ENCODE assay signal across 10 cellular contexts in genomic region chr9:135215571-135216161, GRCh38.
DNase-seq lines count a peak whose midpoint lies in the region; ATAC-seq and TF ChIP-seq lines count a peak whose summit lies in the region.
"Had no signal": no experiment of that assay in that cellular context is flagged by ENCODE, and none has a peak within 500 bp of the region (broad histone marks: within the 10 kb centered on the region; RNA-seq: fewer than 3 reads in every experiment).

No MANE protein-coding gene starts in this region.

- no peak overlapping the region for H3K4me3 ChIP-seq in RWPE2 (ENCODE audit: severe bottlenecking)
- H3K4me3 ChIP-seq in spleen = no peak overlapping the region

- POLR2A ChIA-PET in CD4-positive, alpha-beta T cell (lab: Charles Lee) = no interaction called here

- no peak overlapping the region for H3K4me3 Mint-ChIP-seq in CD4-positive, alpha-beta T cell
- H3K4me3 Mint-ChIP-seq: activated T-helper 1 cell treated with anti-CD3 and anti-CD28 coated beads, Interleukin-12 subunit alpha, Interleukin-12 subunit beta, Interleukin-2, Interleukin-4 antibody, amounts not matched to agents 30 ng/mL and 10 ng/mL and 1 ng/mL, durations not matched to agents 14 hours and 24 hours and 36 hours had no signal

- H3K27ac ChIP-seq in RWPE2 (ENCODE audit: poor library complexity, severe bottlenecking) (no peak overlapping the region), spleen (no peak overlapping the region)
- no peak overlapping the region for H3K27ac ChIP-seq in CD4-positive, alpha-beta T cell (ENCODE audit: low read depth, low read length)

- H3K9me3 Mint-ChIP-seq in CD4-positive, alpha-beta T cell = no peaks in the 10 kb centered on the region
- H3K9me3 Mint-ChIP-seq: activated T-helper 1 cell treated with anti-CD3 and anti-CD28 coated beads, Interleukin-12 subunit alpha, Interleukin-12 subunit beta, Interleukin-2, Interleukin-4 antibody, amounts not matched to agents 30 ng/mL and 10 ng/mL and 1 ng/mL, durations not matched to agents 14 hours and 24 hours and 36 hours had no signal

- H3K27me3 Mint-ChIP-seq in CD4-positive, alpha-beta T cell = peaks cover 19% of the 10 kb centered on the region

- no peaks in the 10 kb centered on the region for H3K36me3 Mint-ChIP-seq in CD4-positive, alpha-beta T cell (ENCODE audit: low read depth)

- peak; percentile 94 for DNase-seq in NCI-H1092 (lab: John Stamatoyannopoulos, UW)
- DNase-seq in RWPE2 (ENCODE audit: low spot score) = peak; percentile 50
- DNase-seq in left cardiac atrium = peak; percentile 52
- DNase-seq in spleen = peak; percentile 52
- DNase-seq in stimulated activated naive CD4-positive, alpha-beta T cell treated with Interleukin-2 at 50 U/mL for 16 hours (lab: John Stamatoyannopoulos, UW) = no peak
- no peak for DNase-seq in GM10266 (ENCODE audit: extremely low spot score)
- no peak for DNase-seq in CD4-positive, alpha-beta T cell
- DNase-seq: NCI-H526 treated with DMSO at 0.1 percent for 48 hours had no signal

- TF ChIP-seq CTCF in RWPE2 (IDR thresholded peaks at IDR 0.05; ENCODE audit: poor library complexity, severe bottlenecking) = no peak
- no peak for TF ChIP-seq CTCF in spleen (IDR thresholded peaks at IDR 0.05 in 8 of 11, conservative IDR thresholded peaks at IDR 0.05 in 3 of 11)
- TF ChIP-seq CTCF in GM10266 (IDR thresholded peaks at IDR 0.05; ENCODE audit: control insufficient read depth, insufficient read depth, low read depth, missing control alignments) = no peak
- no peak for TF ChIP-seq CTCF in CD4-positive, alpha-beta T cell (IDR thresholded peaks at IDR 0.05)

- H3K4me1 ChIP-seq in RWPE2 (ENCODE audit: insufficient read depth, poor library complexity, severe bottlenecking) (no peaks in the 10 kb centered on the region), spleen (peaks cover 0 to 5% (median 0%) of the 10 kb centered on the region in 6 donors)

- CTCF ChIA-PET in CD4-positive, alpha-beta T cell (lab: Charles Lee) = no interaction called here

- 41 to 59% (median 54%) methylated on average over 4 to 14 of the region's 14 CpGs for WGBS in spleen, 5 donors

- H3K9me3 ChIP-seq in RWPE2 (ENCODE audit: severe bottlenecking) = no peaks in the 10 kb centered on the region
- H3K9me3 ChIP-seq in spleen = peaks cover 2 to 21% (median 17%) of the 10 kb centered on the region in 8 donors
- H3K9me3 ChIP-seq in CD4-positive, alpha-beta T cell (ENCODE audit: control insufficient read depth, low read length) = no peaks in the 10 kb centered on the region

- intact Hi-C loops in left cardiac atrium (cut with DNase I) = no loop called here
- intact Hi-C loops in spleen (cut with DNase I; ENCODE audit: low total_unique reads) = no loop called here
- intact Hi-C loops in CD4-positive, alpha-beta T cell (cut with DNase I, micrococcal nuclease) = no loop called here

- ATAC-seq in RWPE2 (ENCODE audit: low read depth) (peak; percentile 12; the same call in 1 of the 3 replicates), left cardiac atrium (peak; percentile 68 to 76), GM19455 (IDR thresholded peaks at IDR 0.05; ENCODE audit: unreplicated experiment) (no peak)
- ATAC-seq in CD4-positive, alpha-beta T cell (ENCODE audit: poor library complexity) = no peak

- no peak for TF ChIP-seq POLR2A in spleen (IDR thresholded peaks at IDR 0.05)

- peaks cover 43% of the 10 kb centered on the region for H3K27me3 ChIP-seq in RWPE2 (ENCODE audit: insufficient read depth, poor library complexity, severe bottlenecking)
- H3K27me3 ChIP-seq in spleen (replicated peaks in 1 of 7) = peaks cover 0 to 71% (median 16%) of the 10 kb centered on the region in 7 donors
- peaks cover 5% of the 10 kb centered on the region for H3K27me3 ChIP-seq in CD4-positive, alpha-beta T cell (ENCODE audit: control insufficient read depth, insufficient read depth, low read length)

- no peak overlapping the region for H3K27ac Mint-ChIP-seq in CD4-positive, alpha-beta T cell
- H3K27ac Mint-ChIP-seq: activated T-helper 1 cell treated with anti-CD3 and anti-CD28 coated beads, Interleukin-12 subunit alpha, Interleukin-12 subunit beta, Interleukin-2, Interleukin-4 antibody, amounts not matched to agents 30 ng/mL and 10 ng/mL and 1 ng/mL, durations not matched to agents 14 hours and 24 hours and 36 hours had no signal

- H3K36me3 ChIP-seq in RWPE2 (ENCODE audit: low read depth) (no peaks in the 10 kb centered on the region), spleen (no peaks in the 10 kb centered on the region)

- H3K4me1 Mint-ChIP-seq in CD4-positive, alpha-beta T cell (ENCODE audit: low read depth) = no peaks in the 10 kb centered on the region

Comparison
In these comparisons a context has a peak if more than half of its experiments do, and no peak if none do; other contexts are left out.
1. DNase-seq: peak in NCI-H1092 (single experiment), RWPE2 (single experiment), left cardiac atrium (single experiment) and spleen (single experiment); none in stimulated activated naive CD4-positive, alpha-beta T cell treated with Interleukin-2 at 50 U/mL for 16 hours (single experiment), GM10266 (single experiment) and CD4-positive, alpha-beta T cell (0 of 10).
2. ATAC-seq: peak in RWPE2 (single experiment) and left cardiac atrium (2 of 2); none in GM19455 (single experiment) and CD4-positive, alpha-beta T cell (single experiment).